In the genomic region with DNA sequence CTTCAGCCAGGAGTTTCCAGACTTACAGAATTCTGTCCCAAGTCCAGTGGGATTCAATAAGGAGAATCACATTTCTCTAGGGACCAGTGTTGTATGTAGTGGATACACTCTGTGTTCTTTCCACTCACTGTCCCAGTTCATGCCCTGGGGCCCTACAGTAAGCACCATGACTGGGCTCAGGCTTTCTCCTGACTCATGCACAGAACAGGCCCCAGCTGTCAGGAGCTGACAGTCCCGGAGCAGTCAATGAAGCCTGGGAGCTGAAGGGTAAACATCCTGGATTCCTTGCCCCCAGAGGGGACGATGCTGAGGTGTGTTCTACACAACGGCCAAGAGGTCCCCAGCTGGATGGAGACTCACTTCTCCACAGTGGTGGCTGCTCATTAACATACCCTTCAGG, we compare ENCODE assay signal across 18 cellular contexts. TPM values are rescaled to one million over a fixed set of nuclear protein-coding genes. Genes with fewer than 3 reads are reported as not detected.
"Had no signal": no experiment of that assay in that cellular context is flagged by ENCODE, and none has a peak within 500 bp of the region (broad histone marks: within the 10 kb centered on the region; RNA-seq: fewer than 3 reads in every experiment).

No MANE protein-coding gene starts in this region.

- H3K4me1 ChIP-seq: body of pancreas, suprapubic skin, upper lobe of right lung had no signal

- H3K9me3 ChIP-seq: body of pancreas, suprapubic skin, upper lobe of right lung had no signal

- H3K36me3 ChIP-seq: suprapubic skin, upper lobe of right lung had no signal

- H3K27ac ChIP-seq: body of pancreas, suprapubic skin, upper lobe of right lung had no signal

- H3K27me3 ChIP-seq: body of pancreas, upper lobe of right lung had no signal

- DNase-seq: activated B cell treated with CpG ODN at 0.5 μM for 24 hours; activated CD4-positive, alpha-beta T cell treated with anti-CD3 and anti-CD28 coated beads, Interleukin-2, amount 10 ng/mL, durations not matched to agents 24 days and 14 days; activated naive CD4-positive, alpha-beta T cell treated with anti-CD3 and anti-CD28 coated beads, Interleukin-2, amount 50 U/mL, for 16 hours; activated T-cell treated with anti-CD3 and anti-CD28 coated beads for 4 hours; amniotic stem cell; body of pancreas; effector memory CD4-positive, alpha-beta T cell; glutamatergic neuron; immature natural killer cell; stimulated activated CD4-positive, alpha-beta T cell treated with anti-CD3 and anti-CD28 coated beads, Interleukin-2, amount 100 ng/mL, for 24 hours; stimulated activated naive CD4-positive, alpha-beta T cell treated with Interleukin-2 at 50 U/mL for 16 hours; T-helper 17 cell; upper lobe of right lung had no signal

- H3K4me3 ChIP-seq: body of pancreas, suprapubic skin, upper lobe of right lung had no signal

RNA-seq across cellular contexts. Expression of a gene that starts 40.2 kb away (rescaled TPM):
- total RNA-seq: activated B cell treated with CpG ODN at 0.5 μM for 24 hours; activated CD8-positive, alpha-beta memory T cell treated with anti-CD3 and anti-CD28 coated beads for 36 hours; epithelial cell of proximal tubule; osteoblast; pulmonary artery endothelial cell; suprapubic skin; upper lobe of right lung had no signal
